In the genomic region with DNA sequence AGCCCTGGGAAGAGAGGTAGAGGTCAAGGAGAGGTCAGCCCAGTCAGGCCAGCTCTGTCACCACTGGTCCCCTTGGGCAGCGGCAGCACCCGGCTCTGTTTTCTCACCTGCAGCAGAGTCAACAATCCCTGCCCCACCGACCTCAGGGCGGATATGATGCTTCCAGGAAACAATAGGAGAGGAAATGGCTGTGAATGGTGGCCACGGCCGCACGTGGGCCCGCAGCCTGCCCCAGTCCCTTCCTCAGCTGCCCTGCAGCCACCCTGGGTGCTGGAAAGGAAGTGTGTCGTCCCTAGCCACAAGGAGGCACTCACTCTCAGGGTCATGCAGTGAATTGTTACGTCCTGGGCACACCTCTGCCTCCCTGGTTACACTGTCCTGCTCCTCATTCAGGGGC, we compare ENCODE assay signal across 8 cellular contexts.
DNase-seq lines count a peak whose midpoint lies in the region; ATAC-seq, FAIRE-seq and TF ChIP-seq lines count a peak whose summit lies in the region.

No MANE protein-coding gene starts in this region.

- no peak overlapping the region for H3K27ac ChIP-seq in OCI-LY3 (ENCODE audit: low read length)

- no peak overlapping the region for H3K4me3 ChIP-seq in OCI-LY3 (ENCODE audit: low read length)
- H3K4me3 ChIP-seq in bronchial epithelial cell (ENCODE audit: low read depth, low read length), result no peak overlapping the region

- H3K4me3 Mint-ChIP-seq in osteocyte (ENCODE audit: unreplicated experiment), result no peak overlapping the region

- H3K9me3 ChIP-seq in OCI-LY3 (ENCODE audit: insufficient read depth, low read length), result no peaks in the 10 kb centered on the region

- peak; percentile 7; the same call in 1 of the 2 replicates for TF ChIP-seq CTCF in OCI-LY3 (IDR thresholded peaks at IDR 0.05; ENCODE audit: low read depth, low read length)
- peak; percentile 18 for TF ChIP-seq CTCF in bronchial epithelial cell (IDR thresholded peaks at IDR 0.05; ENCODE audit: insufficient read depth, low read length, severe bottlenecking)
- peak; percentile 14 for TF ChIP-seq CTCF in osteocyte (IDR thresholded peaks at IDR 0.05)

- peaks cover 2% of the 10 kb centered on the region for H3K27me3 Mint-ChIP-seq in osteocyte (ENCODE audit: unreplicated experiment)

- ATAC-seq in HG02852 (IDR thresholded peaks at IDR 0.05; ENCODE audit: unreplicated experiment), result no peak

- no peaks in the 10 kb centered on the region for H3K9me3 Mint-ChIP-seq in osteocyte (ENCODE audit: unreplicated experiment)

- no peaks in the 10 kb centered on the region for H3K27me3 ChIP-seq in OCI-LY3 (ENCODE audit: low read depth, low read length)
- no peaks in the 10 kb centered on the region for H3K27me3 ChIP-seq in bronchial epithelial cell (ENCODE audit: control insufficient read depth, insufficient read depth, low read length)

- no peaks in the 10 kb centered on the region for H3K36me3 Mint-ChIP-seq in osteocyte (ENCODE audit: unreplicated experiment)

- H4K20me1 ChIP-seq in OCI-LY3 (ENCODE audit: insufficient read depth, low read length), result no peaks in the 10 kb centered on the region

- H3K4me2 ChIP-seq in OCI-LY3 (ENCODE audit: low read length), result no peak overlapping the region

- H3K79me2 ChIP-seq in OCI-LY3 (ENCODE audit: low read length), result no peaks in the 10 kb centered on the region

- H2AFZ ChIP-seq in OCI-LY3 (ENCODE audit: low read depth, low read length), result no peak overlapping the region

- TF ChIP-seq POLR2A in H54 (IDR thresholded peaks at IDR 0.05; ENCODE audit: low read depth, low read length), result no peak

- no peaks in the 10 kb centered on the region for H3K36me3 ChIP-seq in OCI-LY3 (replicated peaks; ENCODE audit: low read depth, low read length)
- H3K36me3 ChIP-seq in bronchial epithelial cell (ENCODE audit: control insufficient read depth, insufficient read depth, low read length), result no peaks in the 10 kb centered on the region

- H3K27ac Mint-ChIP-seq in osteocyte (ENCODE audit: unreplicated experiment), result no peak overlapping the region

- DNase-seq in GM18507 (ENCODE audit: extremely low spot score, insufficient read length, low read depth), result no peak
- no peak for DNase-seq in bronchial epithelial cell (ENCODE audit: low read depth)
- DNase-seq in osteocyte (ENCODE audit: extremely low spot score, unreplicated experiment), result no peak
- DNase-seq in NK-92 (lab: John Stamatoyannopoulos, UW; ENCODE audit: unreplicated experiment), result no peak
- DNase-seq in occipital lobe (lab: John Stamatoyannopoulos, UW), result no peak
- no peak for DNase-seq in H54 (ENCODE audit: insufficient read length, low spot score)

- H3K4me1 ChIP-seq in OCI-LY3 (ENCODE audit: low read length), result peaks cover 57% of the 10 kb centered on the region

- peak; percentile 93 for FAIRE-seq in GM18507 (lab: Jason Lieb, UNC)
- no peak for FAIRE-seq in bronchial epithelial cell (lab: Jason Lieb, UNC)
- no peak for FAIRE-seq in H54 (lab: Jason Lieb, UNC)

- H3K9ac ChIP-seq in OCI-LY3 (ENCODE audit: low read length), result no peak overlapping the region

- H3K4me1 Mint-ChIP-seq in osteocyte (ENCODE audit: unreplicated experiment), result no peaks in the 10 kb centered on the region
